In genomic region chr4:58553679-58554078, GRCh38 we compare ENCODE assay signal across 23 cellular contexts.
"Had no signal": no experiment of that assay in that cellular context is flagged by ENCODE, and none has a peak within 500 bp of the region (broad histone marks: within the 10 kb centered on the region; RNA-seq: fewer than 3 reads in every experiment).

No MANE protein-coding gene starts in this region.

- H3K4me3 ChIP-seq: Peyer's patch, SJSA1 had no signal

- H3K27me3 ChIP-seq: brain microvascular endothelial cell, Peyer's patch, SJSA1 had no signal

- H3K4me1 ChIP-seq: Peyer's patch, SJSA1 had no signal

- H3K9me3 ChIP-seq: Peyer's patch, SJSA1 had no signal

- H3K27ac Mint-ChIP-seq: activated B cell treated with CpG ODN at 0.5 μM for 24 hours; activated CD4-positive, alpha-beta memory T cell treated with anti-CD3 and anti-CD28 coated beads for 36 hours; activated CD4-positive, alpha-beta T cell treated with anti-CD3 and anti-CD28 coated beads, Interleukin-2, amount 10 ng/mL, durations not matched to agents 7 days and 5 days; activated naive CD4-positive, alpha-beta T cell treated with anti-CD3 and anti-CD28 coated beads, Interleukin-2, amount 50 U/mL, for 72 hours; activated naive CD8-positive, alpha-beta T cell treated with anti-CD3 and anti-CD28 coated beads, Interleukin-2, amount 50 U/mL, for 24 hours; T-helper 1 cell treated with Interleukin-12 subunit alpha and Interleukin-12 subunit beta and Interleukin-4 antibody, amounts not matched to agents 30 μg/mL and 1 μg/mL, for 36 hours had no signal

- H3K36me3 Mint-ChIP-seq: activated CD4-positive, alpha-beta memory T cell treated with anti-CD3 and anti-CD28 coated beads for 36 hours; activated naive CD4-positive, alpha-beta T cell treated with anti-CD3 and anti-CD28 coated beads, Interleukin-2, amount 50 U/mL, for 72 hours had no signal

- H3K4me3 Mint-ChIP-seq: activated B cell treated with CpG ODN at 0.5 μM for 24 hours; activated CD4-positive, alpha-beta memory T cell treated with anti-CD3 and anti-CD28 coated beads for 36 hours; activated CD4-positive, alpha-beta T cell treated with anti-CD3 and anti-CD28 coated beads, Interleukin-2, amount 10 ng/mL, durations not matched to agents 7 days and 5 days; activated naive CD8-positive, alpha-beta T cell treated with anti-CD3 and anti-CD28 coated beads, Interleukin-2, amount 50 U/mL, for 24 hours; activated T-cell treated with anti-CD3 and anti-CD28 coated beads, Interleukin-2, amount 50 U/mL, for 4 hours; T-helper 1 cell treated with Interleukin-12 subunit alpha and Interleukin-12 subunit beta and Interleukin-4 antibody, amounts not matched to agents 30 μg/mL and 1 μg/mL, for 36 hours had no signal

- H3K4me1 Mint-ChIP-seq: activated B cell treated with CpG ODN at 0.5 μM for 24 hours; activated CD4-positive, alpha-beta T cell treated with anti-CD3 and anti-CD28 coated beads, Interleukin-2, amount 10 ng/mL, durations not matched to agents 7 days and 5 days; activated naive CD8-positive, alpha-beta T cell treated with anti-CD3 and anti-CD28 coated beads, Interleukin-2, amount 50 U/mL, for 24 hours had no signal

- H3K9me3 Mint-ChIP-seq: activated B cell treated with CpG ODN at 0.5 μM for 24 hours; activated CD4-positive, alpha-beta T cell treated with anti-CD3 and anti-CD28 coated beads, Interleukin-2, amount 10 ng/mL, durations not matched to agents 7 days and 5 days had no signal

- H3K27ac ChIP-seq: brain microvascular endothelial cell, Peyer's patch, SJSA1 had no signal

- H3K27me3 Mint-ChIP-seq: activated B cell treated with CpG ODN at 0.5 μM for 24 hours; activated CD4-positive, alpha-beta memory T cell treated with anti-CD3 and anti-CD28 coated beads for 36 hours; activated CD4-positive, alpha-beta T cell treated with anti-CD3 and anti-CD28 coated beads, Interleukin-2, amount 10 ng/mL, durations not matched to agents 7 days and 5 days; activated naive CD8-positive, alpha-beta T cell treated with anti-CD3 and anti-CD28 coated beads, Interleukin-2, amount 50 U/mL, for 24 hours had no signal

- DNase-seq: activated B cell treated with CpG ODN at 0.5 μM for 24 hours; activated CD4-positive, alpha-beta memory T cell treated with anti-CD3 and anti-CD28 coated beads for 36 hours; activated CD4-positive, alpha-beta T cell treated with anti-CD3 and anti-CD28 coated beads for 1 hour; activated CD4-positive, alpha-beta T cell treated with anti-CD3 and anti-CD28 coated beads, Interleukin-2, amount 10 ng/mL, durations not matched to agents 7 days and 5 days; activated CD8-positive, alpha-beta memory T cell treated with anti-CD3 and anti-CD28 coated beads for 24 hours; activated effector memory CD4-positive, alpha-beta T cell treated with anti-CD3 and anti-CD28 coated beads, Interleukin-2, amount 50 U/mL, for 16 hours; activated naive CD4-positive, alpha-beta T cell treated with Interleukin-2 at 50 U/mL for 16 hours; activated naive CD8-positive, alpha-beta T cell treated with anti-CD3 and anti-CD28 coated beads, Interleukin-2, amount 50 U/mL, for 24 hours; activated T-cell treated with anti-CD3 and anti-CD28 coated beads, Interleukin-2, amount 50 U/mL, for 4 hours; brain microvascular endothelial cell; KG1; NCI-H1092; NCI-H1930; NCI-H510A treated with DMSO at 0.1 percent for 48 hours; NK-92 treated with Interleukin-12 subunit alpha and Interleukin-12 subunit beta, amount 100 ng/mL, for 24 hours; OCI-M1; Peyer's patch; SHP77; SW 1271; T-helper 9 cell had no signal

- H3K36me3 ChIP-seq: brain microvascular endothelial cell, Peyer's patch, SJSA1 had no signal
